In the genomic region with DNA sequence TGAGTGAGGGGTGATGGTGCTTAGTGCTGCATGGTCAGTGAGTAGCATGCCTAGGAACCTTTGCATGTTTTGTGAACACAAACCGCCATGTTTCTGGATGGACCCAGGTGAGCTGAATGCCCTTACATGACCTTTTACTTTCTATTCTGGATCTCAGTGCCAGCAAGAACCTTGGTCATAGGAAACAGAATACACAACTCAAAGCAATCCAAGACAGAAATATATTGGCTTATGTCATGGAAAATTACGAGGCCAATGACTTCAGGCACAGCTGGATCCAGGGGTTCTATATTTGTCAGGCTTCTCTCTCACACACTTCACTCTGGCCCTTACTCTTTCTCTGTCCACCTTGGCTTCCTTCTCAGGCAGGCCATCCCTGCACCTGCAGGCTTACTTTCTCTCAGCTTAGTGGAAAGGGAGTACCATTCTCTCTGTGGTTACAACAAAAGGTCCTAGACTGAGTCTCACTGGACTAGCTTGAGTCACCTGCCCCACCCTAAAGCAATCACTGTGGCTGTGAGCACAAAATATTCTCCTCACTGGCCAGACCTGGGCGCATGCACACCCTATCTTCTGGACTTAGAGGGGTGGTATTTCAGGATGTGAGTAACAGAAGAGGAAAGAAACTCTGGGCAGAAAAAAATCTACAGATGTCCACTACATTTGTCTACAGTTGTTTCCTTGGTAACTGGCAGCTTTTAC, we compare ENCODE assay signal across 11 cellular contexts. TPM values are rescaled to one million over a fixed set of nuclear protein-coding genes. Genes with fewer than 3 reads are reported as not detected.
A peak's percentile ranks its signal among the peaks of the same experiment; 100 is the strongest.
DNase-seq lines count a peak whose midpoint lies in the region; FAIRE-seq and TF ChIP-seq lines count a peak whose summit lies in the region.
"Had no signal": no experiment of that assay in that cellular context is flagged by ENCODE, and none has a peak within 500 bp of the region (broad histone marks: within the 10 kb centered on the region; RNA-seq: fewer than 3 reads in every experiment).

No MANE protein-coding gene starts in this region.

- H3K4me2 ChIP-seq in SK-N-SH, result peak overlapping the region; percentile 15; the same call in 1 of the 2 replicates
- no peak overlapping the region for H3K4me2 ChIP-seq in fibroblast of lung (ENCODE audit: extremely low read depth, insufficient read depth, low read length)

- no peaks in the 10 kb centered on the region for H3K9me2 ChIP-seq in SK-N-SH

- peaks cover 7% of the 10 kb centered on the region for H3K4me1 Mint-ChIP-seq in T-helper 2 cell treated with Interferon-gamma antibody and Interleukin-4, amounts not matched to agents 5 μg/mL and 100 μg/mL, for 36 hours (ENCODE audit: low read depth)
- H3K4me1 Mint-ChIP-seq: endodermal cell had no signal

- H3K36me3 Mint-ChIP-seq in T-helper 2 cell treated with Interferon-gamma antibody and Interleukin-4, amounts not matched to agents 5 μg/mL and 100 μg/mL, for 36 hours (ENCODE audit: low read depth), result peaks cover 54% of the 10 kb centered on the region

- H3K4me3 ChIP-seq in SK-N-SH (ENCODE audit: low read depth in 2 of 2, low read length in 1 of 2) (no peak overlapping the region), fibroblast of lung (replicated peaks in 1 of 4; ENCODE audit: control extremely low read depth in 1 of 4, insufficient read depth in 1 of 4, low read depth in 3 of 4, low read length in 4 of 4) (no peak overlapping the region), small intestine (ENCODE audit: low read depth in 1 of 2, low read length in 2 of 2) (no peak overlapping the region)

- H2AFZ ChIP-seq in SK-N-SH (ENCODE audit: low read depth) (no peak overlapping the region), fibroblast of lung (ENCODE audit: low read length) (no peak overlapping the region)

- H3K27me3 Mint-ChIP-seq in T-helper 2 cell treated with Interferon-gamma antibody and Interleukin-4, amounts not matched to agents 5 μg/mL and 100 μg/mL, for 36 hours (ENCODE audit: low read depth), result no peaks in the 10 kb centered on the region

- H3F3A ChIP-seq in SK-N-SH (replicated peaks; ENCODE audit: insufficient read depth), result peaks cover 10% of the 10 kb centered on the region

- H3K9me3 ChIP-seq in SK-N-SH (no peaks in the 10 kb centered on the region), fibroblast of lung (ENCODE audit: control insufficient read depth, insufficient read depth, low read depth, low read length) (no peaks in the 10 kb centered on the region), small intestine (ENCODE audit: control insufficient read depth, low read depth) (no peaks in the 10 kb centered on the region)

- no peaks in the 10 kb centered on the region for H3K27me3 ChIP-seq in SK-N-SH (ENCODE audit: insufficient read depth)
- no peaks in the 10 kb centered on the region for H3K27me3 ChIP-seq in fibroblast of lung (ENCODE audit: control insufficient read depth, insufficient read depth, low read length)
- H3K27me3 ChIP-seq in small intestine (ENCODE audit: control insufficient read depth in 2 of 2, insufficient read depth in 2 of 2, low read length in 2 of 2), result no peaks in the 10 kb centered on the region

- H4K20me1 ChIP-seq in SK-N-SH (ENCODE audit: insufficient read depth), result no peaks in the 10 kb centered on the region
- no peaks in the 10 kb centered on the region for H4K20me1 ChIP-seq in fibroblast of lung (ENCODE audit: control insufficient read depth, extremely low read depth, insufficient read depth, low read length)

- H3K79me2 ChIP-seq in SK-N-SH (ENCODE audit: insufficient read depth), result no peaks in the 10 kb centered on the region
- no peaks in the 10 kb centered on the region for H3K79me2 ChIP-seq in fibroblast of lung (ENCODE audit: control insufficient read depth, insufficient read depth, low read length)

- WGBS in SK-N-SH (ENCODE audit: low lambda C conversion rate), result 69% methylated on average over 3 of the region's 3 CpGs
- WGBS in small intestine, 3 donors, result 73 to 75% (median 75%) methylated on average over 3 of the region's 3 CpGs

- TF ChIP-seq EP300 in SK-N-SH (IDR thresholded peaks at IDR 0.05; ENCODE audit: borderline replicate concordance in 1 of 2, low read depth in 1 of 2, low read length in 1 of 2), result no peak

- TF ChIP-seq RAD21 in SK-N-SH (IDR thresholded peaks at IDR 0.05; ENCODE audit: low read length), result no peak

- POLR2A ChIA-PET in SK-N-SH (lab: Yijun Ruan, JAX), result interaction anchor here (0.6 to 0.9 kb wide), 2 partner anchors 10 to 585 kb away, joined by 3 read pairs; no protein-coding TSS in a partner anchor

- H3K27ac ChIP-seq in SK-N-SH (ENCODE audit: low read depth in 2 of 2, low read length in 1 of 2) (peak overlapping the region in 1 of 2 experiments; percentile 49; a peak in 2 of 4 replicates), fibroblast of lung (ENCODE audit: insufficient read depth, low read length) (no peak overlapping the region), small intestine (ENCODE audit: low read depth in 1 of 2, low read length in 1 of 2) (peak overlapping the region in 1 of 2 donors; percentile 12)

- H3K27ac Mint-ChIP-seq in T-helper 2 cell treated with Interferon-gamma antibody and Interleukin-4, amounts not matched to agents 5 μg/mL and 100 μg/mL, for 36 hours, result peak overlapping the region; percentile 45
- H3K27ac Mint-ChIP-seq: endodermal cell had no signal

- peaks cover 0 to 4% of the 10 kb centered on the region in 2 experiments; a peak in 1 of 4 replicates for H3K4me1 ChIP-seq in SK-N-SH (ENCODE audit: control insufficient read depth in 1 of 2, insufficient read depth in 2 of 2, low read depth in 1 of 2, low read length in 1 of 2)
- H3K4me1 ChIP-seq in fibroblast of lung (ENCODE audit: control insufficient read depth, extremely low read depth, insufficient read depth, low read length), result peaks cover 2% of the 10 kb centered on the region
- no peaks in the 10 kb centered on the region for H3K4me1 ChIP-seq in small intestine (ENCODE audit: control insufficient read depth in 2 of 2, insufficient read depth in 1 of 2, low read depth in 1 of 2, low read length in 1 of 2)

- DNase-seq in T-helper 2 cell treated with Interferon-gamma antibody and Interleukin-4, amounts not matched to agents 5 μg/mL and 100 μg/mL, for 36 hours (ENCODE audit: low spot score), result no peak
- DNase-seq in T-helper 2 cell, result no peak
- DNase-seq in SK-N-SH, result no peak
- DNase-seq in fibroblast of lung (ENCODE audit: low read depth in 2 of 2), result peak; percentile 13 to 71
- DNase-seq in small intestine, result peak; percentile 12
- DNase-seq in midbrain (lab: John Stamatoyannopoulos, UW), result no peak
- no peak for DNase-seq in iPS-NIHi7 (ENCODE audit: extremely low spot score)
- no peak for DNase-seq in NCI-H82 (lab: John Stamatoyannopoulos, UW)
- DNase-seq: 8988T, endodermal cell had no signal

- FAIRE-seq in small intestine (lab: Jason Lieb, UNC), result no peak
- FAIRE-seq: H1 had no signal

- no peak overlapping the region for H3K4me3 Mint-ChIP-seq in T-helper 2 cell treated with Interferon-gamma antibody and Interleukin-4, amounts not matched to agents 5 μg/mL and 100 μg/mL, for 36 hours
- H3K4me3 Mint-ChIP-seq: endodermal cell had no signal

- no peak overlapping the region for H3K9ac ChIP-seq in SK-N-SH
- H3K9ac ChIP-seq in fibroblast of lung (ENCODE audit: insufficient read depth, low read length), result no peak overlapping the region

- CTCF ChIA-PET in SK-N-SH (lab: Yijun Ruan, JAX), result interaction anchor here (0.8 to 2.4 kb wide), 3 partner anchors 10 to 15 kb away, joined by 3 to 19 read pairs (median 6); no protein-coding TSS in a partner anchor

- TF ChIP-seq CTCF in SK-N-SH (IDR thresholded peaks at IDR 0.05) (no peak), fibroblast of lung (conservative IDR thresholded peaks at IDR 0.05 in 1 of 2, IDR thresholded peaks at IDR 0.05 in 1 of 2; ENCODE audit: low read depth in 1 of 2, low read length in 2 of 2) (no peak)

- H3K36me3 ChIP-seq in SK-N-SH (replicated peaks in 1 of 2; ENCODE audit: control insufficient read depth in 1 of 2, insufficient read depth in 2 of 2, low read length in 1 of 2), result no peaks in the 10 kb centered on the region
- peaks cover 7% of the 10 kb centered on the region for H3K36me3 ChIP-seq in fibroblast of lung (ENCODE audit: control insufficient read depth, insufficient read depth, low read length)
- H3K36me3 ChIP-seq in small intestine (ENCODE audit: control insufficient read depth in 2 of 2, insufficient read depth in 2 of 2, low read length in 2 of 2), result peaks cover 7% of the 10 kb centered on the region in 2 donors

- H3K9me3 Mint-ChIP-seq in T-helper 2 cell treated with Interferon-gamma antibody and Interleukin-4, amounts not matched to agents 5 μg/mL and 100 μg/mL, for 36 hours, result no peaks in the 10 kb centered on the region
- H3K9me3 Mint-ChIP-seq: endodermal cell had no signal

TF ChIP-seq in SK-N-SH, 30 proteins besides CTCF, POLR2A, EP300 and RAD21:
- TF ChIP-seq, protein P1, sequence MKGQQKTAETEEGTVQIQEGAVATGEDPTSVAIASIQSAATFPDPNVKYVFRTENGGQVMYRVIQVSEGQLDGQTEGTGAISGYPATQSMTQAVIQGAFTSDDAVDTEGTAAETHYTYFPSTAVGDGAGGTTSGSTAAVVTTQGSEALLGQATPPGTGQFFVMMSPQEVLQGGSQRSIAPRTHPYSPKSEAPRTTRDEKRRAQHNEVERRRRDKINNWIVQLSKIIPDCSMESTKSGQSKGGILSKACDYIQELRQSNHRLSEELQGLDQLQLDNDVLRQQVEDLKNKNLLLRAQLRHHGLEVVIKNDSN (IDR thresholded peaks at IDR 0.05; ENCODE audit: borderline replicate concordance, low read depth), result no peak
- TF ChIP-seq GATA2 (CRISPR knock-in tag; IDR thresholded peaks at IDR 0.05) (no peak), TCF12 (IDR thresholded peaks at IDR 0.05) (no peak), NRF1 (IDR thresholded peaks at IDR 0.05; ENCODE audit: low read depth, low read length) (no peak), SMC3 (IDR thresholded peaks at IDR 0.05; ENCODE audit: low read depth, low read length) (no peak), ELF1 (IDR thresholded peaks at IDR 0.05) (no peak)

RNA-seq across cellular contexts. Expression of a gene that starts 20.4 kb away (rescaled TPM):
- 63.8 and 73.0 TPM in 2 replicates for polyA plus RNA-seq in SK-N-SH (2012; rRNA removed)
- polyA plus RNA-seq in SK-N-SH (2012; cell fraction: cytosol; rRNA removed), result 34.3 and 56.3 TPM in 2 replicates
- 34.7 and 38.7 TPM in 2 replicates for polyA plus RNA-seq in SK-N-SH (2012; cell fraction: nucleus; rRNA removed)
- total RNA-seq in fibroblast of lung, result 14.6 and 20.5 TPM in 2 replicates
- 39.6 and 42.0 TPM in 2 replicates for polyA plus RNA-seq in fibroblast of lung
- 36.1 and 37.6 TPM in 2 replicates for polyA plus RNA-seq in fibroblast of lung (2012)
- 55.2 and 78.1 TPM in 2 replicates for polyA minus RNA-seq in fibroblast of lung (ENCODE audit: low replicate concordance)
- polyA plus RNA-seq in small intestine, result 10 to 100 TPM in 1 of 3 donors, 1 to 10 TPM in 2; 3.1 to 22.9 (median 6.2) TPM

Comparison
In these comparisons a context has a peak if more than half of its experiments do, and no peak if none do; other contexts are left out.
1. DNase-seq: peak in fibroblast of lung (2 of 2) and small intestine (single experiment); none in T-helper 2 cell treated with Interferon-gamma antibody and Interleukin-4, amounts not matched to agents 5 μg/mL and 100 μg/mL, for 36 hours (single experiment), T-helper 2 cell (0 of 5), SK-N-SH (single experiment), midbrain (single experiment), iPS-NIHi7 (single experiment) and NCI-H82 (single experiment).